ENCODE assay signal across 15 cellular contexts in the genomic region with DNA sequence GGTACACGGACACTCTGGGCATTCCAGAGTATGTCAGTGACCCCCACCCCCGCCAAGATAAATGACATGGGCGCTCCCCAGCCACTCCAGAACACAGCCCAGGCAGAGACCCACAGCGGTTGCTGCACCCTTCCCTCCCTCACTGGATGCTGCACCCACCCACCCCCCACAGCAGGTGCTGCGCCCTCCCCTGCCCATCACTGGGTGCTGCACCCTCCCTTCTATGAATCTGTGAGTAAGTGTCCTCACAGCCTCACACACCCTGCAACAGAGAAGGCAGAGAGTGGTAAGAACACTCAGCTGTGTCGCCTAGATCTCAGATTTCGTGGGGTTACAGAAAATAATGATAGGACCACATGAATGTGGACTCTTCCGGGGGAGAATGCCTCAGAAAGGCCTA. TPM values are rescaled to one million over a fixed set of nuclear protein-coding genes. Genes with fewer than 3 reads are reported as not detected.
DNase-seq lines count a peak whose midpoint lies in the region; ATAC-seq and TF ChIP-seq lines count a peak whose summit lies in the region.
"Had no signal": no experiment of that assay in that cellular context is flagged by ENCODE, and none has a peak within 500 bp of the region (broad histone marks: within the 10 kb centered on the region; RNA-seq: fewer than 3 reads in every experiment).

No MANE protein-coding gene starts in this region.

- H3K4me1 ChIP-seq in OCI-LY1 (ENCODE audit: insufficient read depth, low read length, severe bottlenecking) (no peaks in the 10 kb centered on the region), colonic mucosa (no peaks in the 10 kb centered on the region)
- H3K4me1 ChIP-seq: A549 had no signal

- H2AFZ ChIP-seq in OCI-LY1 (ENCODE audit: low read length): no peak overlapping the region
- H2AFZ ChIP-seq: GM23338 had no signal

- H3K79me2 ChIP-seq in OCI-LY1 (ENCODE audit: insufficient read depth, low read length): no peaks in the 10 kb centered on the region

- peaks cover 6% of the 10 kb centered on the region for H3K27me3 Mint-ChIP-seq in glutamatergic neuron (ENCODE audit: unreplicated experiment)

- H3K36me3 ChIP-seq in OCI-LY1 (ENCODE audit: insufficient read depth, low read length): no peaks in the 10 kb centered on the region
- H3K36me3 ChIP-seq in colonic mucosa: no peaks in the 10 kb centered on the region
- H3K36me3 ChIP-seq: BLaER1 had no signal

- H3K27ac ChIP-seq in OCI-LY1 (ENCODE audit: low read depth, low read length, poor library complexity, severe bottlenecking) (no peak overlapping the region), colonic mucosa (no peak overlapping the region)
- H3K27ac ChIP-seq: A549, BLaER1 had no signal

- TF ChIP-seq CTCF in GM12874 (IDR thresholded peaks at IDR 0.05; ENCODE audit: insufficient read depth, low read depth, low read length) (0 out of 2 replicates have a peak, but pooled peaks have one; percentile 4), OCI-LY1 (IDR thresholded peaks at IDR 0.05; ENCODE audit: low read length) (peak; percentile 33; the same call in 1 of the 2 replicates), glutamatergic neuron (IDR thresholded peaks at IDR 0.05; ENCODE audit: partially characterized antibody, unreplicated experiment) (no peak), colonic mucosa (IDR thresholded peaks at IDR 0.05) (no peak)

- intact Hi-C loops in colonic mucosa (cut with DNase I): no loop called here

- H3K9me3 ChIP-seq in OCI-LY1 (ENCODE audit: low read length) (peaks cover 3% of the 10 kb centered on the region; the same call in 1 of the 2 replicates), colonic mucosa (no peaks in the 10 kb centered on the region)
- H3K9me3 ChIP-seq: A549, BLaER1 had no signal

- no peaks in the 10 kb centered on the region for H4K20me1 ChIP-seq in OCI-LY1 (ENCODE audit: insufficient read depth, low read length)
- H4K20me1 ChIP-seq: BLaER1 had no signal

- H3K4me1 Mint-ChIP-seq in glutamatergic neuron (ENCODE audit: low read depth, unreplicated experiment): peaks cover 1% of the 10 kb centered on the region
- H3K4me1 Mint-ChIP-seq: CD4-positive, CD25-positive, alpha-beta regulatory T cell had no signal

- peaks cover 19% of the 10 kb centered on the region for H3K36me3 Mint-ChIP-seq in glutamatergic neuron (ENCODE audit: unreplicated experiment)

- H3K4me2 ChIP-seq in OCI-LY1 (ENCODE audit: low read length): no peak overlapping the region
- H3K4me2 ChIP-seq: A549, BLaER1, GM23338 had no signal

- H3K9ac ChIP-seq in OCI-LY1 (ENCODE audit: low read length) (no peak overlapping the region), colonic mucosa (ENCODE audit: low read depth in 2 of 2, low read length in 2 of 2) (no peak overlapping the region)
- H3K9ac ChIP-seq: BLaER1 had no signal

- peak overlapping the region; percentile 33 for H3K27ac Mint-ChIP-seq in glutamatergic neuron (ENCODE audit: unreplicated experiment)
- H3K27ac Mint-ChIP-seq: CD4-positive, CD25-positive, alpha-beta regulatory T cell; GM23338 had no signal

- ATAC-seq in HG02884 (IDR thresholded peaks at IDR 0.05; ENCODE audit: unreplicated experiment): no peak
- ATAC-seq: A549, GM23338 had no signal

- H3K4me3 Mint-ChIP-seq in glutamatergic neuron (ENCODE audit: unreplicated experiment): no peak overlapping the region
- H3K4me3 Mint-ChIP-seq: CD4-positive, CD25-positive, alpha-beta regulatory T cell; GM23338 had no signal

- H3K9me3 Mint-ChIP-seq in glutamatergic neuron (ENCODE audit: unreplicated experiment): peaks cover 8% of the 10 kb centered on the region
- H3K9me3 Mint-ChIP-seq: CD4-positive, CD25-positive, alpha-beta regulatory T cell had no signal

- DNase-seq in glutamatergic neuron (no peak), colonic mucosa (no peak), CD1c-positive myeloid dendritic cell (ENCODE audit: extremely low spot score) (no peak)
- DNase-seq: AML-193; CD4-positive, CD25-positive, alpha-beta regulatory T cell; DMS 273 treated with DMSO at 0.1 percent for 48 hours; DMS79; H7; IMR-90 had no signal

- H3K27me3 ChIP-seq in OCI-LY1 (ENCODE audit: insufficient read depth, low read length): no peaks in the 10 kb centered on the region; the same call in 1 of the 2 replicates
- no peaks in the 10 kb centered on the region for H3K27me3 ChIP-seq in colonic mucosa
- H3K27me3 ChIP-seq: BLaER1 had no signal

- H3F3A ChIP-seq in OCI-LY1 (ENCODE audit: insufficient read depth, low read length): no peaks in the 10 kb centered on the region

- H3K4me3 ChIP-seq in OCI-LY1 (ENCODE audit: low read depth, low read length, poor library complexity, severe bottlenecking) (no peak overlapping the region), colonic mucosa (no peak overlapping the region)
- H3K4me3 ChIP-seq: A549, BLaER1, GM23338 had no signal

- H3K9me2 ChIP-seq in OCI-LY1 (ENCODE audit: low read depth, low read length): no peaks in the 10 kb centered on the region

RNA-seq across cellular contexts. Expression of a gene that starts 23.5 kb away (rescaled TPM):
- 56.1 TPM for total RNA-seq in glutamatergic neuron (ENCODE audit: unreplicated experiment)
- total RNA-seq in colonic mucosa: 10 to 100 TPM; 42.3 to 80.1 TPM

RNA-seq across cellular contexts. Expression of a gene that starts 33.4 kb away (rescaled TPM):
- 31.8 TPM for total RNA-seq in glutamatergic neuron (ENCODE audit: unreplicated experiment)
- total RNA-seq in colonic mucosa: 10 to 100 TPM; 36.8 to 47.9 TPM

Comparison
In these comparisons a context has a peak if more than half of its experiments do, and no peak if none do; other contexts are left out.
1. CTCF ChIP-seq: peak in GM12874 (single experiment) and OCI-LY1 (single experiment); none in glutamatergic neuron (single experiment) and colonic mucosa (single experiment).